In genomic region chr17:30116345-30116660, GRCh38 we compare ENCODE assay signal across 8 cellular contexts. TPM values are rescaled to one million over a fixed set of nuclear protein-coding genes. Genes with fewer than 3 reads are reported as not detected.
DNase-seq lines count a peak whose midpoint lies in the region; ATAC-seq, FAIRE-seq and TF ChIP-seq lines count a peak whose summit lies in the region.

No MANE protein-coding gene starts in this region.

- no peak for DNase-seq in activated naive CD4-positive, alpha-beta T cell treated with anti-CD3 and anti-CD28 coated beads for 36 hours
- DNase-seq in activated naive CD4-positive, alpha-beta T cell treated with Interleukin-2 at 50 U/mL for 16 hours, result no peak
- DNase-seq in astrocyte (ENCODE audit: low read depth), result no peak
- no peak for DNase-seq in lower leg skin (ENCODE audit: low spot score in 2 of 2)
- DNase-seq in globus pallidus (ENCODE audit: low spot score), result no peak
- DNase-seq in H54 (ENCODE audit: insufficient read length, low spot score), result no peak

- H3K27ac ChIP-seq in astrocyte (ENCODE audit: low read depth, low read length), result peak overlapping the region; percentile 99
- peak overlapping the region; percentile 89 for H3K27ac ChIP-seq in urinary bladder (ENCODE audit: low read depth)

- no peak for TF ChIP-seq POLR2A in lower leg skin (IDR thresholded peaks at IDR 0.05)
- no peak for TF ChIP-seq POLR2A in H54 (IDR thresholded peaks at IDR 0.05; ENCODE audit: low read depth, low read length)

- H3K9me3 ChIP-seq in astrocyte (ENCODE audit: insufficient read depth, low read depth, low read length), result no peaks in the 10 kb centered on the region

- peak overlapping the region; percentile 100 for H3K9ac ChIP-seq in astrocyte (ENCODE audit: low read length)

- H3K27me3 Mint-ChIP-seq in activated naive CD4-positive, alpha-beta T cell treated with anti-CD3 and anti-CD28 coated beads for 36 hours (ENCODE audit: low read depth), result no peaks in the 10 kb centered on the region
- H3K27me3 Mint-ChIP-seq in astrocyte (ENCODE audit: low read depth, unreplicated experiment), result no peaks in the 10 kb centered on the region

- FAIRE-seq in astrocyte (lab: Jason Lieb, UNC) (no peak), H54 (lab: Jason Lieb, UNC) (no peak)

- H2AFZ ChIP-seq in astrocyte (ENCODE audit: low read depth, low read length), result peak overlapping the region; percentile 98

- H3K4me1 Mint-ChIP-seq in activated naive CD4-positive, alpha-beta T cell treated with anti-CD3 and anti-CD28 coated beads for 36 hours (ENCODE audit: low read depth), result peaks cover 45% of the 10 kb centered on the region
- peaks cover 8% of the 10 kb centered on the region for H3K4me1 Mint-ChIP-seq in astrocyte (ENCODE audit: low read depth, unreplicated experiment)

- intact Hi-C loops in activated naive CD4-positive, alpha-beta T cell treated with anti-CD3 and anti-CD28 coated beads for 36 hours (cut with micrococcal nuclease), result loop anchor here (1.0 to 10.0 kb wide), 9 partner anchors 174 to 1208 kb away; partner anchors contain the start of genes ATAD5, BLMH, CPD and CRLF3
- intact Hi-C loops in lower leg skin (cut with DNase I; ENCODE audit: low total_unique reads), result no loop called here

- no peak for TF ChIP-seq CTCF in astrocyte (IDR thresholded peaks at IDR 0.05; ENCODE audit: insufficient read depth, low read depth, low read length)
- no peak for TF ChIP-seq CTCF in lower leg skin (IDR thresholded peaks at IDR 0.05)

- H3K36me3 ChIP-seq in astrocyte (ENCODE audit: insufficient read depth, low read length) (peaks cover 6% of the 10 kb centered on the region), urinary bladder (ENCODE audit: insufficient read depth) (no peaks in the 10 kb centered on the region)

- 9 to 10% methylated on average over 10 of the region's 10 CpGs for WGBS in lower leg skin, 2 donors
- WGBS in urinary bladder, result 10% methylated on average over 10 of the region's 10 CpGs

- H3K9me3 Mint-ChIP-seq in activated naive CD4-positive, alpha-beta T cell treated with anti-CD3 and anti-CD28 coated beads for 36 hours, result no peaks in the 10 kb centered on the region
- no peaks in the 10 kb centered on the region for H3K9me3 Mint-ChIP-seq in astrocyte (ENCODE audit: unreplicated experiment)

- H3K27ac Mint-ChIP-seq in activated naive CD4-positive, alpha-beta T cell treated with anti-CD3 and anti-CD28 coated beads for 36 hours, result peak overlapping the region; percentile 99
- peak overlapping the region; percentile 100 for H3K27ac Mint-ChIP-seq in astrocyte (ENCODE audit: unreplicated experiment)

- H4K20me1 ChIP-seq in astrocyte (ENCODE audit: insufficient read depth, low read length), result peaks cover 13% of the 10 kb centered on the region

- CTCF ChIA-PET in activated naive CD4-positive, alpha-beta T cell treated with anti-CD3 and anti-CD28 coated beads for 36 hours (lab: Charles Lee), result no interaction called here

- peaks cover 47% of the 10 kb centered on the region for H3K79me2 ChIP-seq in astrocyte (ENCODE audit: insufficient read depth, low read length)

- H3K4me1 ChIP-seq in astrocyte (ENCODE audit: insufficient read depth, low read length), result peaks cover 9% of the 10 kb centered on the region
- H3K4me1 ChIP-seq in urinary bladder (ENCODE audit: insufficient read depth), result no peaks in the 10 kb centered on the region

- H3K4me3 ChIP-seq in astrocyte (ENCODE audit: insufficient read depth, low read depth, low read length) (peak overlapping the region; percentile 87), lower leg skin (ENCODE audit: low read depth, poor library complexity, severe bottlenecking) (peak overlapping the region; percentile 65), urinary bladder (ENCODE audit: low read depth, low read length) (peak overlapping the region; percentile 52)

- H3K27me3 ChIP-seq in astrocyte (ENCODE audit: insufficient read depth, low read length), result no peaks in the 10 kb centered on the region

- H3K36me3 Mint-ChIP-seq in activated naive CD4-positive, alpha-beta T cell treated with anti-CD3 and anti-CD28 coated beads for 36 hours (ENCODE audit: low read depth), result peaks cover 13% of the 10 kb centered on the region
- H3K36me3 Mint-ChIP-seq in astrocyte (ENCODE audit: low read depth, unreplicated experiment), result no peaks in the 10 kb centered on the region

- no peak for ATAC-seq in HG02571 (IDR thresholded peaks at IDR 0.05; ENCODE audit: unreplicated experiment)

- peak overlapping the region; percentile 87 for H3K4me2 ChIP-seq in astrocyte (ENCODE audit: low read length)

- H3K4me3 Mint-ChIP-seq in activated naive CD4-positive, alpha-beta T cell treated with anti-CD3 and anti-CD28 coated beads for 36 hours, result peak overlapping the region; percentile 97
- peak overlapping the region; percentile 99 for H3K4me3 Mint-ChIP-seq in astrocyte (ENCODE audit: unreplicated experiment)

RNA-seq across cellular contexts. Expression of gene NSRP1, which starts 0.3 kb away (rescaled TPM):
- total RNA-seq in activated naive CD4-positive, alpha-beta T cell treated with anti-CD3 and anti-CD28 coated beads for 36 hours, result 10 to 100 TPM; 21.4 to 21.5 TPM
- 17.0 and 17.7 TPM in 2 replicates for total RNA-seq in astrocyte
- total RNA-seq in lower leg skin, result 10 to 100 TPM in 3 of 4 donors, 1 to 10 TPM in 1; 7.4 to 23.8 (median 17.8) TPM
- 30.9 TPM for total RNA-seq in urinary bladder
- polyA plus RNA-seq in urinary bladder, result 29.5 TPM
